39 cellular contexts compared by ENCODE assay signal in the genomic region with DNA sequence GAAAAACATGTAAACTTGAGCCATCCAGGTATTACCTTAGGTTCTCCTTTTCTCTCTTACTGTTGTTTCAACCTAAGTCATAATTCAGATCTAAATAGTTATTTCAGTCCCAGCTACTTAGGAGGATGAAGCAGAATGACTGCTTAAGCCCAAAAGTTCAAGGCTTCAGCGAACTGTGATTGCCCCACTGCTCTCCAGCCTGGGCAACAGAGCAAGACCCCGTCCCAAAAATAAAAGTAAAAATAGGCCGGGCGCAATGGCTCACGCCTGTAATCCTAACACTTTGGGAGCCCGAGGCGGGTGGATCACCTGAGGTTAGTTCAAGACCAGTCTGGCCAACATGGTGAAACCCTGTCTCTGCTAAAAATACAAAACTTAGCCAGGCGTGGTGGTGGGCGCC. TPM values are rescaled to one million over a fixed set of nuclear protein-coding genes. Genes with fewer than 3 reads are reported as not detected.
"Had no signal": no experiment of that assay in that cellular context is flagged by ENCODE, and none has a peak within 500 bp of the region (broad histone marks: within the 10 kb centered on the region; RNA-seq: fewer than 3 reads in every experiment).

No MANE protein-coding gene starts in this region.

- H3K9me3 Mint-ChIP-seq: activated B cell treated with CpG ODN at 0.5 μM for 24 hours; activated CD4-positive, alpha-beta memory T cell treated with anti-CD3 and anti-CD28 coated beads for 36 hours; activated CD4-positive, alpha-beta T cell treated with anti-CD3 and anti-CD28 coated beads, Interleukin-2, amount 10 ng/mL, durations not matched to agents 24 days and 14 days; activated CD8-positive, alpha-beta T cell treated with anti-CD3 and anti-CD28 coated beads for 36 hours; activated naive CD4-positive, alpha-beta T cell treated with anti-CD3 and anti-CD28 coated beads for 36 hours; activated naive CD4-positive, alpha-beta T cell treated with anti-CD3 and anti-CD28 coated beads, Interleukin-2, amount 50 U/mL, for 72 hours; activated naive CD8-positive, alpha-beta T cell treated with anti-CD3 and anti-CD28 coated beads for 36 hours; activated T-cell treated with anti-CD3 and anti-CD28 coated beads, Interleukin-2, amount 50 U/mL, for 4 hours; activated T-cell treated with anti-CD3 and anti-CD28 coated beads, Interleukin-2, amount 50 U/mL, for 72 hours; activated T-helper 1 cell treated with anti-CD3 and anti-CD28 coated beads, Interleukin-12 subunit alpha, Interleukin-12 subunit beta, Interleukin-2, Interleukin-4 antibody, amounts not matched to agents 30 ng/mL and 10 ng/mL and 1 ng/mL, durations not matched to agents 14 hours and 24 hours and 36 hours; activated T-helper 17 cell treated with anti-CD3 and anti-CD28 coated beads, Interleukin-2, amount 50 U/mL, for 72 hours; T-helper 1 cell treated with Interleukin-12 subunit alpha and Interleukin-12 subunit beta and Interleukin-4 antibody, amounts not matched to agents 30 μg/mL and 1 μg/mL, for 36 hours; T-helper 2 cell treated with Interferon-gamma antibody and Interleukin-4, amounts not matched to agents 5 μg/mL and 100 μg/mL, for 36 hours had no signal

- H3K4me3 ChIP-seq: adrenal gland, body of pancreas, breast epithelium had no signal

- H3K27ac Mint-ChIP-seq: activated B cell treated with CpG ODN at 0.5 μM for 24 hours; activated CD4-positive, alpha-beta memory T cell treated with anti-CD3 and anti-CD28 coated beads for 36 hours; activated CD4-positive, alpha-beta T cell treated with anti-CD3 and anti-CD28 coated beads, Interleukin-2, amount 10 ng/mL, durations not matched to agents 24 days and 14 days; activated CD8-positive, alpha-beta T cell treated with anti-CD3 and anti-CD28 coated beads for 36 hours; activated naive CD4-positive, alpha-beta T cell treated with anti-CD3 and anti-CD28 coated beads for 36 hours; activated naive CD4-positive, alpha-beta T cell treated with anti-CD3 and anti-CD28 coated beads, Interleukin-2, amount 50 U/mL, for 72 hours; activated naive CD8-positive, alpha-beta T cell treated with anti-CD3 and anti-CD28 coated beads for 36 hours; activated T-cell treated with anti-CD3 and anti-CD28 coated beads, Interleukin-2, amount 50 U/mL, for 72 hours; activated T-helper 1 cell treated with anti-CD3 and anti-CD28 coated beads, Interleukin-12 subunit alpha, Interleukin-12 subunit beta, Interleukin-2, Interleukin-4 antibody, amounts not matched to agents 30 ng/mL and 10 ng/mL and 1 ng/mL, durations not matched to agents 14 hours and 24 hours and 36 hours; activated T-helper 17 cell treated with anti-CD3 and anti-CD28 coated beads, Interleukin-2, amount 50 U/mL, for 72 hours; T-helper 1 cell treated with Interleukin-12 subunit alpha and Interleukin-12 subunit beta and Interleukin-4 antibody, amounts not matched to agents 30 μg/mL and 1 μg/mL, for 36 hours; T-helper 2 cell treated with Interferon-gamma antibody and Interleukin-4, amounts not matched to agents 5 μg/mL and 100 μg/mL, for 36 hours had no signal

- H3K9me3 ChIP-seq: adrenal gland, body of pancreas, breast epithelium had no signal

- DNase-seq: activated B cell treated with CpG ODN at 0.5 μM for 24 hours; activated CD4-positive, alpha-beta memory T cell treated with anti-CD3 and anti-CD28 coated beads for 36 hours; activated CD4-positive, alpha-beta T cell treated with anti-CD3 and anti-CD28 coated beads for 4 hours; activated CD4-positive, alpha-beta T cell treated with anti-CD3 and anti-CD28 coated beads, Interleukin-2, amount 10 ng/mL, durations not matched to agents 24 days and 14 days; activated CD4-positive, alpha-beta T cell treated with anti-CD3 and anti-CD28 coated beads, Interleukin-2, amount 50 U/mL, for 1 hour; activated CD4-positive, alpha-beta T cell treated with anti-CD3 and anti-CD28 coated beads, Interleukin-2, amount 50 U/mL, for 4 hours; activated CD4-positive, CD25-positive, alpha-beta regulatory T cell treated with anti-CD3 and anti-CD28 coated beads, Interleukin-2, amount 50 U/mL, for 72 hours; activated CD8-positive, alpha-beta memory T cell treated with anti-CD3 and anti-CD28 coated beads, Interleukin-2, amount 50 U/mL, for 4 hours; activated CD8-positive, alpha-beta T cell treated with anti-CD3 and anti-CD28 coated beads for 36 hours; activated effector memory CD4-positive, alpha-beta T cell treated with anti-CD3 and anti-CD28 coated beads, Interleukin-2, amount 50 U/mL, for 16 hours; activated gamma-delta T cell treated with Interleukin-2 at 50 U/mL for 16 hours; activated naive CD4-positive, alpha-beta T cell; activated naive CD4-positive, alpha-beta T cell treated with anti-CD3 and anti-CD28 coated beads for 36 hours; activated naive CD4-positive, alpha-beta T cell treated with anti-CD3 and anti-CD28 coated beads, Interleukin-2, amount 50 U/mL, for 16 hours; activated naive CD8-positive, alpha-beta T cell treated with anti-CD3 and anti-CD28 coated beads for 36 hours; activated T-cell treated with anti-CD3 and anti-CD28 coated beads for 4 hours; activated T-cell treated with anti-CD3 and anti-CD28 coated beads, Interleukin-2, amount 50 U/mL, for 1 hour; activated T-cell treated with anti-CD3 and anti-CD28 coated beads, Interleukin-2, amount 50 U/mL, for 4 hours; activated T-cell treated with anti-CD3 and anti-CD28 coated beads, Interleukin-2, amount 50 U/mL, for 72 hours; adrenal gland; amniotic stem cell; body of pancreas; brain microvascular endothelial cell; central memory CD4-positive, alpha-beta T cell; T-helper 1 cell; T-helper 9 cell had no signal

- FAIRE-seq: astrocyte, TTC549 had no signal

- H3K4me3 Mint-ChIP-seq: activated B cell treated with CpG ODN at 0.5 μM for 24 hours; activated CD4-positive, alpha-beta memory T cell treated with anti-CD3 and anti-CD28 coated beads for 36 hours; activated CD4-positive, alpha-beta T cell treated with anti-CD3 and anti-CD28 coated beads, Interleukin-2, amount 10 ng/mL, durations not matched to agents 24 days and 14 days; activated CD8-positive, alpha-beta T cell treated with anti-CD3 and anti-CD28 coated beads for 36 hours; activated naive CD4-positive, alpha-beta T cell treated with anti-CD3 and anti-CD28 coated beads for 36 hours; activated naive CD8-positive, alpha-beta T cell treated with anti-CD3 and anti-CD28 coated beads for 36 hours; activated T-cell treated with anti-CD3 and anti-CD28 coated beads, Interleukin-2, amount 50 U/mL, for 4 hours; activated T-cell treated with anti-CD3 and anti-CD28 coated beads, Interleukin-2, amount 50 U/mL, for 72 hours; activated T-helper 1 cell treated with anti-CD3 and anti-CD28 coated beads, Interleukin-12 subunit alpha, Interleukin-12 subunit beta, Interleukin-2, Interleukin-4 antibody, amounts not matched to agents 30 ng/mL and 10 ng/mL and 1 ng/mL, durations not matched to agents 14 hours and 24 hours and 36 hours; activated T-helper 17 cell treated with anti-CD3 and anti-CD28 coated beads, Interleukin-2, amount 50 U/mL, for 72 hours; T-helper 1 cell treated with Interleukin-12 subunit alpha and Interleukin-12 subunit beta and Interleukin-4 antibody, amounts not matched to agents 30 μg/mL and 1 μg/mL, for 36 hours; T-helper 2 cell treated with Interferon-gamma antibody and Interleukin-4, amounts not matched to agents 5 μg/mL and 100 μg/mL, for 36 hours had no signal

- H3K36me3 ChIP-seq: adrenal gland, brain microvascular endothelial cell, breast epithelium had no signal

- H3K4me1 ChIP-seq: adrenal gland, body of pancreas, breast epithelium had no signal

- H3K27ac ChIP-seq: adrenal gland, body of pancreas, brain microvascular endothelial cell, breast epithelium, VCaP had no signal

- H3K36me3 Mint-ChIP-seq: activated CD4-positive, alpha-beta memory T cell treated with anti-CD3 and anti-CD28 coated beads for 36 hours; activated naive CD4-positive, alpha-beta T cell treated with anti-CD3 and anti-CD28 coated beads, Interleukin-2, amount 50 U/mL, for 72 hours; activated naive CD8-positive, alpha-beta T cell treated with anti-CD3 and anti-CD28 coated beads for 36 hours had no signal

- ATAC-seq: activated CD8-positive, alpha-beta T cell treated with anti-CD3 and anti-CD28 coated beads for 36 hours; activated T-cell treated with anti-CD3 and anti-CD28 coated beads, Interleukin-2, amount 50 U/mL, for 4 hours; body of pancreas had no signal

- H3K4me1 Mint-ChIP-seq: activated B cell treated with CpG ODN at 0.5 μM for 24 hours; activated CD4-positive, alpha-beta T cell treated with anti-CD3 and anti-CD28 coated beads, Interleukin-2, amount 10 ng/mL, durations not matched to agents 24 days and 14 days; activated naive CD8-positive, alpha-beta T cell treated with anti-CD3 and anti-CD28 coated beads for 36 hours; activated T-helper 17 cell treated with anti-CD3 and anti-CD28 coated beads, Interleukin-2, amount 50 U/mL, for 72 hours had no signal

- H3K27me3 ChIP-seq: body of pancreas had no signal

RNA-seq across cellular contexts. Expression of a gene that starts 9.6 kb away (rescaled TPM):
- total RNA-seq: activated B cell treated with CpG ODN at 0.5 μM for 24 hours; activated CD4-positive, alpha-beta memory T cell treated with anti-CD3 and anti-CD28 coated beads for 36 hours; activated CD4-positive, alpha-beta T cell treated with anti-CD3 and anti-CD28 coated beads, Interleukin-2, amount 10 ng/mL, durations not matched to agents 24 days and 14 days; activated CD8-positive, alpha-beta memory T cell treated with anti-CD3 and anti-CD28 coated beads for 36 hours; activated T-helper 1 cell treated with anti-CD3 and anti-CD28 coated beads, Interleukin-12 subunit alpha, Interleukin-12 subunit beta, Interleukin-2, Interleukin-4 antibody, amounts not matched to agents 30 ng/mL and 10 ng/mL and 1 ng/mL, durations not matched to agents 14 hours and 24 hours and 36 hours; aorta; breast epithelium; cardiac septum had no signal
- polyA plus RNA-seq: adrenal gland, aorta had no signal

RNA-seq across cellular contexts. Expression of a gene that starts 55.8 kb away (rescaled TPM):
- total RNA-seq: activated B cell treated with CpG ODN at 0.5 μM for 24 hours; activated CD4-positive, alpha-beta memory T cell treated with anti-CD3 and anti-CD28 coated beads for 36 hours; activated CD4-positive, alpha-beta T cell treated with anti-CD3 and anti-CD28 coated beads, Interleukin-2, amount 10 ng/mL, durations not matched to agents 24 days and 14 days; activated CD8-positive, alpha-beta memory T cell treated with anti-CD3 and anti-CD28 coated beads for 36 hours; activated CD8-positive, alpha-beta T cell treated with anti-CD3 and anti-CD28 coated beads for 36 hours; activated naive CD4-positive, alpha-beta T cell treated with anti-CD3 and anti-CD28 coated beads for 36 hours; activated naive CD4-positive, alpha-beta T cell treated with anti-CD3 and anti-CD28 coated beads, Interleukin-2, amount 50 U/mL, for 72 hours; activated naive CD8-positive, alpha-beta T cell treated with anti-CD3 and anti-CD28 coated beads for 36 hours; activated T-cell treated with anti-CD3 and anti-CD28 coated beads, Interleukin-2, amount 50 U/mL, for 4 hours; activated T-cell treated with anti-CD3 and anti-CD28 coated beads, Interleukin-2, amount 50 U/mL, for 72 hours; activated T-helper 1 cell treated with anti-CD3 and anti-CD28 coated beads, Interleukin-12 subunit alpha, Interleukin-12 subunit beta, Interleukin-2, Interleukin-4 antibody, amounts not matched to agents 30 ng/mL and 10 ng/mL and 1 ng/mL, durations not matched to agents 14 hours and 24 hours and 36 hours; activated T-helper 17 cell treated with anti-CD3 and anti-CD28 coated beads, Interleukin-2, amount 50 U/mL, for 72 hours; adrenal gland; aorta; astrocyte; body of pancreas; breast epithelium; cardiac septum; cerebellum had no signal
